Comparison of ENCODE assay signal across 31 cellular contexts in genomic region chr4:144674711-144675110, GRCh38. TPM values are rescaled to one million over a fixed set of nuclear protein-coding genes. Genes with fewer than 3 reads are reported as not detected.
"Had no signal": no experiment of that assay in that cellular context is flagged by ENCODE, and none has a peak within 500 bp of the region (broad histone marks: within the 10 kb centered on the region; RNA-seq: fewer than 3 reads in every experiment).

No MANE protein-coding gene starts in this region.

- FAIRE-seq: islet of Langerhans, urothelium cell line had no signal

- H3K9me3 Mint-ChIP-seq: dendritic cell treated with granulocyte-macrophage colony-stimulating factor and Interleukin-4, amounts not matched to agents 40 ng/mL and 50 ng/mL, for 4 days; naive B cell; natural killer cell treated with Interleukin-12 subunit alpha and Interleukin-12 subunit beta and Interleukin-15 and Interleukin-18, amount 100 ng/mL, for 72 hours; neural progenitor cell; stimulated activated naive CD8-positive, alpha-beta T cell treated with anti-CD3 and anti-CD28 coated beads, Interleukin-15, Interleukin-2, amounts not matched to agents 100 ng/mL and 50 ng/mL, for 24 hours had no signal

- H3K4me1 ChIP-seq: colonic mucosa, esophagus squamous epithelium, heart right ventricle, neural progenitor cell, parathyroid adenoma, prostate gland, sigmoid colon, tibial nerve, upper lobe of left lung had no signal

- H3K9me3 ChIP-seq: colonic mucosa, esophagus squamous epithelium, mucosa of descending colon, prostate gland, sigmoid colon, thoracic aorta, tibial nerve, upper lobe of left lung had no signal

- ATAC-seq: heart right ventricle; left lobe of liver; mucosa of descending colon; natural killer cell treated with Interleukin-12 subunit alpha and Interleukin-12 subunit beta and Interleukin-15 and Interleukin-18, amount 100 ng/mL, for 72 hours; right cardiac atrium; stimulated activated memory B cell treated with anti-CD40 and anti-IgM and Interleukin-4, amounts not matched to agents 10 μg/mL and 1 μg/mL and 100 μg/mL, for 72 hours had no signal

- H2AFZ ChIP-seq: neural progenitor cell, parathyroid adenoma had no signal

- H3K27ac Mint-ChIP-seq: dendritic cell treated with granulocyte-macrophage colony-stimulating factor and Interleukin-4, amounts not matched to agents 40 ng/mL and 50 ng/mL, for 4 days; memory B cell; naive B cell; natural killer cell treated with Interleukin-12 subunit alpha and Interleukin-12 subunit beta and Interleukin-15 and Interleukin-18, amount 100 ng/mL, for 72 hours; neural progenitor cell; stimulated activated memory B cell treated with anti-CD40 and anti-IgM and Interleukin-4, amounts not matched to agents 10 μg/mL and 1 μg/mL and 100 μg/mL, for 72 hours; stimulated activated naive CD8-positive, alpha-beta T cell treated with anti-CD3 and anti-CD28 coated beads, Interleukin-15, Interleukin-2, amounts not matched to agents 100 ng/mL and 50 ng/mL, for 24 hours had no signal

- H3K4me1 Mint-ChIP-seq: central memory CD8-positive, alpha-beta T cell; memory B cell; naive B cell; stimulated activated memory B cell treated with anti-CD40 and anti-IgM and Interleukin-4, amounts not matched to agents 10 μg/mL and 1 μg/mL and 100 μg/mL, for 72 hours had no signal

- H3K36me3 ChIP-seq: colonic mucosa, esophagus squamous epithelium, heart right ventricle, neural progenitor cell, prostate gland, sigmoid colon, thoracic aorta, tibial nerve, upper lobe of left lung had no signal

- H3K27me3 Mint-ChIP-seq: central memory CD8-positive, alpha-beta T cell; dendritic cell treated with granulocyte-macrophage colony-stimulating factor and Interleukin-4, amounts not matched to agents 40 ng/mL and 50 ng/mL, for 4 days; memory B cell; naive B cell; natural killer cell treated with Interleukin-12 subunit alpha and Interleukin-12 subunit beta and Interleukin-15 and Interleukin-18, amount 100 ng/mL, for 72 hours; stimulated activated memory B cell treated with anti-CD40 and anti-IgM and Interleukin-4, amounts not matched to agents 10 μg/mL and 1 μg/mL and 100 μg/mL, for 72 hours; stimulated activated naive CD8-positive, alpha-beta T cell treated with anti-CD3 and anti-CD28 coated beads, Interleukin-15, Interleukin-2, amounts not matched to agents 100 ng/mL and 50 ng/mL, for 24 hours had no signal

- H3K4me3 ChIP-seq: colonic mucosa, esophagus squamous epithelium, heart right ventricle, lung, mucosa of descending colon, neural progenitor cell, prostate gland, sigmoid colon, thoracic aorta, tibial nerve, upper lobe of left lung had no signal

- H3K9ac ChIP-seq: neural progenitor cell, parathyroid adenoma had no signal

- DNase-seq: colonic mucosa; effector CD8-positive, alpha-beta T cell; erythroblast; esophagus squamous epithelium; foreskin melanocyte; glutamatergic neuron; heart right ventricle; hypothalamus; kidney glomerular epithelial cell; mucosa of descending colon; naive B cell; right cardiac atrium; sigmoid colon; stimulated activated CD4-positive, alpha-beta T cell treated with anti-CD3 and anti-CD28 coated beads, Interleukin-2, amount 100 ng/mL, for 24 hours; stimulated activated CD4-positive, alpha-beta T cell treated with anti-CD3 and anti-CD28 coated beads, Interleukin-4, amount 100 ng/mL, for 4 hours; upper lobe of left lung had no signal

- H3K27ac ChIP-seq: colonic mucosa, esophagus squamous epithelium, heart right ventricle, neural progenitor cell, parathyroid adenoma, prostate gland, sigmoid colon, thoracic aorta, tibial nerve, upper lobe of left lung had no signal

- H3K79me2 ChIP-seq: parathyroid adenoma had no signal

- H3K36me3 Mint-ChIP-seq: memory B cell; naive B cell; natural killer cell treated with Interleukin-12 subunit alpha and Interleukin-12 subunit beta and Interleukin-15 and Interleukin-18, amount 100 ng/mL, for 72 hours; neural progenitor cell; stimulated activated memory B cell treated with anti-CD40 and anti-IgM and Interleukin-4, amounts not matched to agents 10 μg/mL and 1 μg/mL and 100 μg/mL, for 72 hours had no signal

- H3K4me3 Mint-ChIP-seq: central memory CD8-positive, alpha-beta T cell; dendritic cell treated with granulocyte-macrophage colony-stimulating factor and Interleukin-4, amounts not matched to agents 40 ng/mL and 50 ng/mL, for 4 days; memory B cell; naive B cell; natural killer cell treated with Interleukin-12 subunit alpha and Interleukin-12 subunit beta and Interleukin-15 and Interleukin-18, amount 100 ng/mL, for 72 hours; neural progenitor cell; stimulated activated memory B cell treated with anti-CD40 and anti-IgM and Interleukin-4, amounts not matched to agents 10 μg/mL and 1 μg/mL and 100 μg/mL, for 72 hours; stimulated activated naive CD8-positive, alpha-beta T cell treated with anti-CD3 and anti-CD28 coated beads, Interleukin-15, Interleukin-2, amounts not matched to agents 100 ng/mL and 50 ng/mL, for 24 hours had no signal

- H3K27me3 ChIP-seq: colonic mucosa, esophagus squamous epithelium, heart right ventricle, neural progenitor cell, sigmoid colon, tibial nerve, upper lobe of left lung had no signal

- H3K4me2 ChIP-seq: neural progenitor cell had no signal

RNA-seq across cellular contexts. Expression of gene HHIP, which starts 28.8 kb away (rescaled TPM):
- total RNA-seq: esophagus squamous epithelium; natural killer cell treated with Interleukin-12 subunit alpha and Interleukin-12 subunit beta and Interleukin-15 and Interleukin-18, amount 100 ng/mL, for 72 hours had no signal
